Comparison of ENCODE assay signal across 8 cellular contexts in genomic region chr3:193040836-193041672, GRCh38.
DNase-seq lines count a peak whose midpoint lies in the region; ATAC-seq and TF ChIP-seq lines count a peak whose summit lies in the region.

No MANE protein-coding gene starts in this region.

- no peaks in the 10 kb centered on the region for H3K9me3 Mint-ChIP-seq in Caco-2 (ENCODE audit: unreplicated experiment)

- H3K36me3 ChIP-seq in Caco-2 (ENCODE audit: control insufficient read depth, insufficient read depth, low read length) (no peaks in the 10 kb centered on the region), RWPE2 (ENCODE audit: low read depth) (no peaks in the 10 kb centered on the region)

- CTCF ChIA-PET in Caco-2 (lab: Charles Lee), result interaction anchor here (0.7 to 2.3 kb wide), 5 partner anchors 123 to 408 kb away, joined by 3 to 21 read pairs (median 4); partner anchors contain the start of gene MB21D2

- H3K4me1 Mint-ChIP-seq in Caco-2 (ENCODE audit: low read depth, unreplicated experiment), result peaks cover under 1% of the 10 kb centered on the region

- TF ChIP-seq CTCF in Caco-2 (IDR thresholded peaks at IDR 0.05; ENCODE audit: insufficient read depth in 1 of 2, low read depth in 1 of 2, low read length in 1 of 2, severe bottlenecking in 1 of 2, unreplicated experiment in 1 of 2) (peak; percentile 47 to 49), RWPE2 (IDR thresholded peaks at IDR 0.05; ENCODE audit: poor library complexity, severe bottlenecking) (peak; percentile 83), fibroblast of the aortic adventitia (IDR thresholded peaks at IDR 0.05; ENCODE audit: insufficient read depth, low read length) (peak; percentile 44)

- no TSS peak for BruUV-seq in Caco-2 (replicated peaks; lab: Mats Ljungman, UMichigan)

- H3K27me3 ChIP-seq in Caco-2 (replicated peaks; ENCODE audit: control insufficient read depth, insufficient read depth, low read length) (no peaks in the 10 kb centered on the region), RWPE2 (ENCODE audit: insufficient read depth, poor library complexity, severe bottlenecking) (no peaks in the 10 kb centered on the region)

- no peak overlapping the region for H3K27ac Mint-ChIP-seq in Caco-2 (ENCODE audit: unreplicated experiment)

- no peak overlapping the region for H3K4me3 ChIP-seq in Caco-2 (ENCODE audit: low read depth, low read length)
- H3K4me3 ChIP-seq in RWPE2 (ENCODE audit: severe bottlenecking), result no peak overlapping the region
- H3K4me3 ChIP-seq in fibroblast of the aortic adventitia (ENCODE audit: low read depth, low read length), result no peak overlapping the region

- H3K27ac ChIP-seq in RWPE2 (ENCODE audit: poor library complexity, severe bottlenecking), result no peak overlapping the region

- H3K4me3 Mint-ChIP-seq in Caco-2 (ENCODE audit: unreplicated experiment), result no peak overlapping the region

- DNase-seq in Caco-2 (peak in 1 of 2 experiments; percentile 63), M059J (ENCODE audit: low read depth) (peak; percentile 60), RWPE2 (ENCODE audit: low spot score) (no peak), fibroblast of the aortic adventitia (ENCODE audit: low read depth) (peak; percentile 71), sciatic nerve (ENCODE audit: low spot score) (no peak), NCI-H128 (lab: John Stamatoyannopoulos, UW; ENCODE audit: unreplicated experiment) (no peak)

- no peaks in the 10 kb centered on the region for H3K27me3 Mint-ChIP-seq in Caco-2 (ENCODE audit: insufficient read depth, unreplicated experiment)

- H3K4me1 ChIP-seq in Caco-2 (peaks cover 3% of the 10 kb centered on the region), RWPE2 (ENCODE audit: insufficient read depth, poor library complexity, severe bottlenecking) (no peaks in the 10 kb centered on the region)

- POLR2A ChIA-PET in Caco-2 (lab: Charles Lee), result no interaction called here

- intact Hi-C loops in Caco-2 (cut with micrococcal nuclease; ENCODE audit: unreplicated experiment) (loop anchor here (1.0 to 5.0 kb wide), 5 partner anchors 124 to 532 kb away; partner anchors contain the start of gene MB21D2), sciatic nerve (cut with DNase I) (loop anchor here (5.0 kb wide), 1 partner anchor 224 kb away; no protein-coding TSS in a partner anchor)

- peak; percentile 65 for ATAC-seq in GM19351 (IDR thresholded peaks at IDR 0.05; ENCODE audit: unreplicated experiment)
- peak; percentile 72 for ATAC-seq in RWPE2 (ENCODE audit: low read depth)
- peak; percentile 32 for ATAC-seq in sciatic nerve
- no peak for ATAC-seq in HG03108 (IDR thresholded peaks at IDR 0.05; ENCODE audit: unreplicated experiment)

- H3K36me3 Mint-ChIP-seq in Caco-2 (ENCODE audit: insufficient read depth, unreplicated experiment), result no peaks in the 10 kb centered on the region

- no peaks in the 10 kb centered on the region for H3K9me3 ChIP-seq in Caco-2
- no peaks in the 10 kb centered on the region for H3K9me3 ChIP-seq in RWPE2 (ENCODE audit: severe bottlenecking)

Comparison
In these comparisons a context has a peak if more than half of its experiments do, and no peak if none do; other contexts are left out.
1. DNase-seq: peak in M059J (single experiment) and fibroblast of the aortic adventitia (single experiment); none in RWPE2 (single experiment), sciatic nerve (single experiment) and NCI-H128 (single experiment).
2. Peak in every context shown above with its lines, with median percentiles within 50 percentile points of each other: CTCF ChIP-seq.